1 cellular context compared by ENCODE assay signal in the genomic region with DNA sequence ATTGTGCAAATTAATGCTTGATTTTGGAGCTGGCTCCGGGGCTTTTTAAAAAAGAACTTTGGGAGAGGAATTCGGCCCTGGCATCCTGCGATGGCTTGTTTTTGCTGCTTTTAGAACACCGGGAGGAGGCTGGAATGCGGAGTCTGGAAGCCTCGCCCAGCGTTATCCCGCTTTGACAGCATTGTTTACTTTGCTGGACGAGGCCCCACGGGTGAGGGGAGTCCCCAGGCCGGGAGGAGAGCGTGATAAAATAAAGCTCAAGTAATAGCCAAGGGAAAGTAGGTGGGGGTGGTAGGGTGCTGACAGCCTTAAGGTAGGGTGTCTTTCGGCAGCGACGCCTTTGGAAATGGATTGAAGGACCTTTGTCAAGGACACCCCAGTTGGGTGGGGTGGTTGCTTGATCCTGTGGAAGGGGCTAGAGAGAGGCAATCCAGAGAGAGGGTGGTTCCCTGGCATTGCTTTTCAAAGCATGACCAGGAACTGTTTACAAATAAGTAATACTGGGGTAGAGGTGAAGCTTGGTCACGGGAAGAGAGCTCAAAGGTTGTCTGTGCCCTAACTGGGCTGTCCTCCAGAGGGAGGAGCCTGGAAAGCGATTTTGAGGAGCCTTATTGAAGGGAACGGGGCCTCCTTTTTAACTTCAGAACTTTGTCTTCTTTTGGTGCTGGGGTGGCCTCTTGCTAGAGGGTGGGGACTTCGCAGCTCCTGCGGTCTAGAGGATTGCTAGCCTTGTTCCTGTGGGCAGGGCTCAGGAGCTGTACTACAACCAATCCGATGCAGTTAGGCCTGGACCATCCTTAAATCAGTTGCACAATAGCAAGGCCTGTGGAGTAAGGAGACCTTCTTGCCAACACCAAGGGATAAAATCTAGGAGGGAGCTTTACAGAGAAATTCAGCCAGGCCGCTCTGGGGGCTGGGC.
TF ChIP-seq lines count a peak whose summit lies in the region.

No MANE protein-coding gene starts in this region.

TF ChIP-seq in A549, 52 proteins besides CTCF, POLR2A, EP300 and RAD21 (continued from another document):
- 0 out of 5 replicates have a peak, but pooled peaks of 1 of the 2 experiments have one; percentile 27 for TF ChIP-seq JUN (IDR thresholded peaks at IDR 0.05)
- TF ChIP-seq, protein P1, sequence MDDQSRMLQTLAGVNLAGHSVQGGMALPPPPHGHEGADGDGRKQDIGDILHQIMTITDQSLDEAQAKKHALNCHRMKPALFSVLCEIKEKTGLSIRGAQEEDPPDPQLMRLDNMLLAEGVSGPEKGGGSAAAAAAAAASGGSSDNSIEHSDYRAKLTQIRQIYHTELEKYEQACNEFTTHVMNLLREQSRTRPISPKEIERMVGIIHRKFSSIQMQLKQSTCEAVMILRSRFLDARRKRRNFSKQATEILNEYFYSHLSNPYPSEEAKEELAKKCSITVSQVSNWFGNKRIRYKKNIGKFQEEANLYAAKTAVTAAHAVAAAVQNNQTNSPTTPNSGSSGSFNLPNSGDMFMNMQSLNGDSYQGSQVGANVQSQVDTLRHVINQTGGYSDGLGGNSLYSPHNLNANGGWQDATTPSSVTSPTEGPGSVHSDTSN (IDR thresholded peaks at IDR 0.05), result no peak
TF ChIP-seq in A549: peak in this region for 2.
